Comparison of ENCODE assay signal across 1 cellular context in the genomic region with DNA sequence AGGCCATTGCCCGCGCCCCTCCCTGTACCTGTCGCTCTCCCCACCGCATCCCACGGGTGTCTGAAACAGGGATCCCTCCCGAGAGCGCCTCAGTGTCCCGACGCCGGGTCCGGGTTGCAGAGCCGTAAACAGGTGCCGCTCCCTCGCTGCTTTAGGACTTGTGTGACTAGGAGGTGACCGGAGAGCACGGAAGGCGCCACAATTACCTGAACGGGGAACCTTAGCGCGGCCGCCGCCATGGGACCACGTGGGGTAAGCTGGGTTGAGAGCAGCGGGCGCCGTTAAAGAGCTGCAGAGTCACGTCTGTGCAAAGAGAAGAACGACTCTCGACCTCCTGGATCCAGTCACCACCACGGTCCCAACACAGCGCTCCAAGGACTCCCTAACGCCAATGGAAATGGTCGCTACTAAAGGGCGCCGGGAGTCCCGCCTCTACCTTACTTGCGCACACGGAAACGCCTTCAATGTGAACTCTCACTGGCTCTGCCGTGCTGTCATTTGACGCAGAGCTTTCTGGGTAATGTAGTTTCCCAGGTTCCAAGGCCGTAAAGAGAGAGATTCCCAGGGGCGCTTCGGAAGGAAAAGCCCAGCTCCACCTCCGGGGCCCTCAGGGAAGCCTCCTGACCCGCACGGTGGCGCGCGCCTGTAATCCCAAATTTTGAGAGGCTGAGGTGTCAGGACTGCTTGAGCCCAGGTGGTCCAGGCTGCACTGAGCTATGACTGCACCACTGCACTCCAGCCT.
A peak's percentile ranks its signal among the peaks of the same experiment; 100 is the strongest.
TF ChIP-seq lines count a peak whose summit lies in the region.

Gene ZNF552, minus strand, starts transcription at position 409 of the 742 bp plus-strand sequence. Its CDS starts 170 bp downstream, at position 239.

TF ChIP-seq in HepG2, 621 proteins besides CTCF, POLR2A, EP300 and RAD21 (continued from another document and continues in another):
- peak; percentile 77 for TF ChIP-seq ARID4A (CRISPR knock-in tag; IDR thresholded peaks at IDR 0.05; ENCODE audit: borderline replicate concordance)
- no peak for TF ChIP-seq KLF12 (CRISPR knock-in tag; IDR thresholded peaks at IDR 0.05; ENCODE audit: borderline replicate concordance)
- TF ChIP-seq ZNF263 (CRISPR knock-in tag; IDR thresholded peaks at IDR 0.05): no peak; the same call in 1 of the 2 replicates
- TF ChIP-seq HNRNPK (IDR thresholded peaks at IDR 0.05; ENCODE audit: low read depth, low read length, poor library complexity, severe bottlenecking): no peak
- no peak for TF ChIP-seq PREB (CRISPR knock-in tag; IDR thresholded peaks at IDR 0.05)
- TF ChIP-seq HDAC6 (IDR thresholded peaks at IDR 0.05; ENCODE audit: low read depth, low read length): no peak
- no peak for TF ChIP-seq RARG (CRISPR knock-in tag; IDR thresholded peaks at IDR 0.05; ENCODE audit: low read depth)
- TF ChIP-seq HNF1B (CRISPR knock-in tag; IDR thresholded peaks at IDR 0.05): peak; percentile 84
- TF ChIP-seq ZNF670 (CRISPR knock-in tag; IDR thresholded peaks at IDR 0.05; ENCODE audit: borderline replicate concordance): 0 out of 2 replicates have a peak, but pooled peaks have one; percentile 15
- TF ChIP-seq, protein P1, sequence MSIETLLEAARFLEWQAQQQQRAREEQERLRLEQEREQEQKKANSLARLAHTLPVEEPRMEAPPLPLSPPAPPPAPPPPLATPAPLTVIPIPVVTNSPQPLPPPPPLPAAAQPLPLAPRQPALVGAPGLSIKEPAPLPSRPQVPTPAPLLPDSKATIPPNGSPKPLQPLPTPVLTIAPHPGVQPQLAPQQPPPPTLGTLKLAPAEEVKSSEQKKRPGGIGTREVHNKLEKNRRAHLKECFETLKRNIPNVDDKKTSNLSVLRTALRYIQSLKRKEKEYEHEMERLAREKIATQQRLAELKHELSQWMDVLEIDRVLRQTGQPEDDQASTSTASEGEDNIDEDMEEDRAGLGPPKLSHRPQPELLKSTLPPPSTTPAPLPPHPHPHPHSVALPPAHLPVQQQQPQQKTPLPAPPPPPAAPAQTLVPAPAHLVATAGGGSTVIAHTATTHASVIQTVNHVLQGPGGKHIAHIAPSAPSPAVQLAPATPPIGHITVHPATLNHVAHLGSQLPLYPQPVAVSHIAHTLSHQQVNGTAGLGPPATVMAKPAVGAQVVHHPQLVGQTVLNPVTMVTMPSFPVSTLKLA (IDR thresholded peaks at IDR 0.05): peak; percentile 15; the same call in 1 of the 2 replicates
- TF ChIP-seq HDAC1 (CRISPR knock-in tag; IDR thresholded peaks at IDR 0.05): peak; percentile 69; the same call in 1 of the 2 replicates
- no peak for TF ChIP-seq ZNF619 (CRISPR knock-in tag; IDR thresholded peaks at IDR 0.05)
- TF ChIP-seq ZSCAN30 (CRISPR knock-in tag; IDR thresholded peaks at IDR 0.05): no peak
- 0 out of 2 replicates have a peak, but pooled peaks have one; percentile 24 for TF ChIP-seq ZNF329 (CRISPR knock-in tag; IDR thresholded peaks at IDR 0.05; ENCODE audit: low read depth)
- TF ChIP-seq, protein P2, sequence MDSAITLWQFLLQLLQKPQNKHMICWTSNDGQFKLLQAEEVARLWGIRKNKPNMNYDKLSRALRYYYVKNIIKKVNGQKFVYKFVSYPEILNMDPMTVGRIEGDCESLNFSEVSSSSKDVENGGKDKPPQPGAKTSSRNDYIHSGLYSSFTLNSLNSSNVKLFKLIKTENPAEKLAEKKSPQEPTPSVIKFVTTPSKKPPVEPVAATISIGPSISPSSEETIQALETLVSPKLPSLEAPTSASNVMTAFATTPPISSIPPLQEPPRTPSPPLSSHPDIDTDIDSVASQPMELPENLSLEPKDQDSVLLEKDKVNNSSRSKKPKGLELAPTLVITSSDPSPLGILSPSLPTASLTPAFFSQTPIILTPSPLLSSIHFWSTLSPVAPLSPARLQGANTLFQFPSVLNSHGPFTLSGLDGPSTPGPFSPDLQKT (CRISPR knock-in tag; IDR thresholded peaks at IDR 0.05; ENCODE audit: borderline replicate concordance): no peak
- 0 out of 2 replicates have a peak, but pooled peaks have one; percentile 35 for TF ChIP-seq BCL6 (CRISPR knock-in tag; IDR thresholded peaks at IDR 0.05)
- TF ChIP-seq ZSCAN22 (CRISPR knock-in tag; IDR thresholded peaks at IDR 0.05): 0 out of 2 replicates have a peak, but pooled peaks have one; percentile 25
- 0 out of 2 replicates have a peak, but pooled peaks have one; percentile 16 for TF ChIP-seq ZNF136 (CRISPR knock-in tag; IDR thresholded peaks at IDR 0.05; ENCODE audit: low read depth)
- peak; percentile 93 for TF ChIP-seq GABPB1 (CRISPR knock-in tag; IDR thresholded peaks at IDR 0.05)
- TF ChIP-seq, protein P3, sequence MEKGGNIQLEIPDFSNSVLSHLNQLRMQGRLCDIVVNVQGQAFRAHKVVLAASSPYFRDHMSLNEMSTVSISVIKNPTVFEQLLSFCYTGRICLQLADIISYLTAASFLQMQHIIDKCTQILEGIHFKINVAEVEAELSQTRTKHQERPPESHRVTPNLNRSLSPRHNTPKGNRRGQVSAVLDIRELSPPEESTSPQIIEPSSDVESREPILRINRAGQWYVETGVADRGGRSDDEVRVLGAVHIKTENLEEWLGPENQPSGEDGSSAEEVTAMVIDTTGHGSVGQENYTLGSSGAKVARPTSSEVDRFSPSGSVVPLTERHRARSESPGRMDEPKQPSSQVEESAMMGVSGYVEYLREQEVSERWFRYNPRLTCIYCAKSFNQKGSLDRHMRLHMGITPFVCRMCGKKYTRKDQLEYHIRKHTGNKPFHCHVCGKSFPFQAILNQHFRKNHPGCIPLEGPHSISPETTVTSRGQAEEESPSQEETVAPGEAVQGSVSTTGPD (CRISPR knock-in tag; IDR thresholded peaks at IDR 0.05): no peak
- no peak for TF ChIP-seq EEA1 (CRISPR knock-in tag; IDR thresholded peaks at IDR 0.05; ENCODE audit: borderline replicate concordance)
- TF ChIP-seq ZFP91 (CRISPR knock-in tag; IDR thresholded peaks at IDR 0.05; ENCODE audit: borderline replicate concordance): peak; percentile 76; the same call in 1 of the 2 replicates
- TF ChIP-seq, protein P4, sequence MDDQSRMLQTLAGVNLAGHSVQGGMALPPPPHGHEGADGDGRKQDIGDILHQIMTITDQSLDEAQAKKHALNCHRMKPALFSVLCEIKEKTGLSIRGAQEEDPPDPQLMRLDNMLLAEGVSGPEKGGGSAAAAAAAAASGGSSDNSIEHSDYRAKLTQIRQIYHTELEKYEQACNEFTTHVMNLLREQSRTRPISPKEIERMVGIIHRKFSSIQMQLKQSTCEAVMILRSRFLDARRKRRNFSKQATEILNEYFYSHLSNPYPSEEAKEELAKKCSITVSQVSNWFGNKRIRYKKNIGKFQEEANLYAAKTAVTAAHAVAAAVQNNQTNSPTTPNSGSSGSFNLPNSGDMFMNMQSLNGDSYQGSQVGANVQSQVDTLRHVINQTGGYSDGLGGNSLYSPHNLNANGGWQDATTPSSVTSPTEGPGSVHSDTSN (CRISPR knock-in tag; IDR thresholded peaks at IDR 0.05; ENCODE audit: borderline replicate concordance): peak; percentile 77; the same call in 1 of the 2 replicates
- TF ChIP-seq TBX2 (CRISPR knock-in tag; IDR thresholded peaks at IDR 0.05; ENCODE audit: borderline replicate concordance): peak; percentile 79
- peak; percentile 27; the same call in 1 of the 2 replicates for TF ChIP-seq ZNF792 (CRISPR knock-in tag; IDR thresholded peaks at IDR 0.05)
- no peak for TF ChIP-seq MTA3 (CRISPR knock-in tag; IDR thresholded peaks at IDR 0.05)
- peak; percentile 91 for TF ChIP-seq PBX2 (CRISPR knock-in tag; IDR thresholded peaks at IDR 0.05)
- peak; percentile 80; the same call in 1 of the 3 replicates for TF ChIP-seq MXI1 (IDR thresholded peaks at IDR 0.05; ENCODE audit: borderline replicate concordance, low read depth, low read length)
- 0 out of 2 replicates have a peak, but pooled peaks have one; percentile 37 for TF ChIP-seq FOXA3 (CRISPR knock-in tag; IDR thresholded peaks at IDR 0.05)
- TF ChIP-seq E2F2 (CRISPR knock-in tag; IDR thresholded peaks at IDR 0.05; ENCODE audit: borderline replicate concordance): 0 out of 2 replicates have a peak, but pooled peaks have one; percentile 64
- TF ChIP-seq ZSCAN20 (CRISPR knock-in tag; IDR thresholded peaks at IDR 0.05; ENCODE audit: borderline replicate concordance): 0 out of 2 replicates have a peak, but pooled peaks have one; percentile 40
- TF ChIP-seq ZNF749 (CRISPR knock-in tag; IDR thresholded peaks at IDR 0.05; ENCODE audit: borderline replicate concordance): peak; percentile 31; the same call in 1 of the 2 replicates
